15 cellular contexts compared by ENCODE assay signal in the genomic region with DNA sequence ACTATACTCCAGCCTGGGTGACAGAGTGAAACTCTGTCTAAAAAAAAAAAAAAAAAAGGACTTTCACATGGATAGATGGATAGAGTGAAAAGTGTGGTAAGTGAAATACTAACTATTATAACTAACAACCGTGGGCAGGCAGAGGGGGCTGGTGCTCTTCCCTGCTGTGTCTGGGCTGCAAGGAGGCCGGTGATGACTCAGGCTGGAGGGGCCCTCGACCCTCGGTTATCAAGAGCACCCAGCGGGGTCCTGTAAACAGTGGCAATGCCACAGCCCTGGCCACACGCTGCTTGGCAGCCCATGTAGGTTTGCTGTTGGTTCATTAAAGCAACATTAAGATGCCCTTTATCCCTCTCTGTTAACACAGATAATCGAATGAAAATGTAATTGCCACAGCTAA.
"Had no signal": no experiment of that assay in that cellular context is flagged by ENCODE, and none has a peak within 500 bp of the region (broad histone marks: within the 10 kb centered on the region; RNA-seq: fewer than 3 reads in every experiment).

No MANE protein-coding gene starts in this region.

- H3K27me3 Mint-ChIP-seq: activated naive CD4-positive, alpha-beta T cell treated with anti-CD3 and anti-CD28 coated beads, Interleukin-2, amount 50 U/mL, for 24 hours had no signal

- H3K4me1 Mint-ChIP-seq: activated naive CD4-positive, alpha-beta T cell treated with anti-CD3 and anti-CD28 coated beads, Interleukin-2, amount 50 U/mL, for 24 hours had no signal

- H3K27ac Mint-ChIP-seq: activated naive CD4-positive, alpha-beta T cell treated with anti-CD3 and anti-CD28 coated beads, Interleukin-2, amount 50 U/mL, for 24 hours; mesothelial cell of epicardium had no signal

- H3K4me3 Mint-ChIP-seq: activated naive CD4-positive, alpha-beta T cell treated with anti-CD3 and anti-CD28 coated beads, Interleukin-2, amount 50 U/mL, for 24 hours; mesothelial cell of epicardium; neural crest cell had no signal

- H3K9me3 ChIP-seq: stomach, thoracic aorta had no signal

- H3K4me1 ChIP-seq: parathyroid adenoma, stomach had no signal

- H3K27ac ChIP-seq: coronary artery, parathyroid adenoma, stomach, thoracic aorta had no signal

- DNase-seq: activated CD4-positive, alpha-beta T cell treated with anti-CD3 and anti-CD28 coated beads, Interleukin-2, amount 50 U/mL, for 4 hours; activated CD4-positive, CD25-positive, alpha-beta regulatory T cell treated with anti-CD3 and anti-CD28 coated beads, Interleukin-2, amount 50 U/mL, for 72 hours; activated T-cell treated with anti-CD3 and anti-CD28 coated beads, Interleukin-2, amount 50 U/mL, for 1 hour; effector CD4-positive, alpha-beta T cell; foreskin melanocyte; head of caudate nucleus; left ventricle myocardium superior; stimulated activated CD4-positive, alpha-beta T cell treated with anti-CD3 and anti-CD28 coated beads, Interleukin-4, amount 100 ng/mL, for 4 hours; stomach had no signal

- H3K36me3 ChIP-seq: stomach, thoracic aorta had no signal

- H3K36me3 Mint-ChIP-seq: activated naive CD4-positive, alpha-beta T cell treated with anti-CD3 and anti-CD28 coated beads, Interleukin-2, amount 50 U/mL, for 24 hours; mesothelial cell of epicardium had no signal

- H3K4me3 ChIP-seq: coronary artery, stomach, thoracic aorta had no signal

- H3K79me2 ChIP-seq: parathyroid adenoma had no signal

- H3K9me3 Mint-ChIP-seq: activated naive CD4-positive, alpha-beta T cell treated with anti-CD3 and anti-CD28 coated beads, Interleukin-2, amount 50 U/mL, for 24 hours; mesothelial cell of epicardium; neural crest cell had no signal

- ATAC-seq: left ventricle myocardium superior had no signal

- H3K27me3 ChIP-seq: stomach had no signal

- H2AFZ ChIP-seq: parathyroid adenoma had no signal

- H3K9ac ChIP-seq: parathyroid adenoma had no signal
